In the genomic region with DNA sequence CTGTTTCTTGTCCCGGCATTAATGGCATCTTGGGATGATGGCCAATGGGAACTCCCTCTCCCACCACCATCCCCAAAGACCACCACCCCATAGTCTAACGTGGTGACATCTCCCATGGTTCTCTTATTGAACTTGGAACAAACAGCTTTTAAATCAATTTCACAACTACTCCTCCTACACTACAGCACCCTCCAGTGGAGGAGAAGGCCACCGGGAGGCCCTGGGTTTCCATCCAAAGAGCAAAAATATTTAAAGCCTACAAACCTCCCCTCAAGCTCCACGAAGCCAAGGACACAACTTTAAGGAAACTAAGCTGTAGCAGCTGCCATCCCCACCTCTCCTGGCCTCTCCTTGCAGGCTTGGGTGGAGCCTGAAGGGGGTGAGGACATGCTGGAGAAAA, we compare ENCODE assay signal across 1 cellular context.
TF ChIP-seq lines count a peak whose summit lies in the region.

No MANE protein-coding gene starts in this region.

TF ChIP-seq in IMR-90, 13 proteins besides CTCF, POLR2A, EP300 and RAD21 (continued from another document):
- TF ChIP-seq, protein P1, sequence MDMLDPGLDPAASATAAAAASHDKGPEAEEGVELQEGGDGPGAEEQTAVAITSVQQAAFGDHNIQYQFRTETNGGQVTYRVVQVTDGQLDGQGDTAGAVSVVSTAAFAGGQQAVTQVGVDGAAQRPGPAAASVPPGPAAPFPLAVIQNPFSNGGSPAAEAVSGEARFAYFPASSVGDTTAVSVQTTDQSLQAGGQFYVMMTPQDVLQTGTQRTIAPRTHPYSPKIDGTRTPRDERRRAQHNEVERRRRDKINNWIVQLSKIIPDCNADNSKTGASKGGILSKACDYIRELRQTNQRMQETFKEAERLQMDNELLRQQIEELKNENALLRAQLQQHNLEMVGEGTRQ (IDR thresholded peaks at IDR 0.05; ENCODE audit: low read depth, low read length), result no peak
- TF ChIP-seq CEBPB (IDR thresholded peaks at IDR 0.05; ENCODE audit: low read depth, low read length), result no peak
